ENCODE assay signal across 1 cellular context in the genomic region with DNA sequence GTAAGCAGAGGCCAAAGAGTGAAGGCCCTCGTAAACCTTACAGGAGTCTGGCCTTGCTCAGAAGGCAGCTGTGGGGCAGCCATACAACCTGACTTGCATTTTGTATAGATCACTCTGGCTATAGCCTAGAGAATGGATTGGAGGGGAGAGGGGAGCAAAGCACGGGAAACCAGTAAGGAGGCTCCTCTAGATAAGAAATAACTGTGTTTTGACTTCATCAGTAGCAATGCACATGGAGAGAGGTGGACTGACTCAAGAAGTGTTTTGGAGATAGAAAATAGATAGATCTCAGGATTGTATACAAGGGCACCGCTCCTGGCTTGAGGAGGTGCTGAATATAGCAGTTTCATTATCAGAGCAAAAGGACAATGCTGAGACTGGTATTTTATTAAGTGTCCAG.
TF ChIP-seq lines count a peak whose summit lies in the region.

No MANE protein-coding gene starts in this region.

TF ChIP-seq in K562, 482 proteins besides CTCF, POLR2A, EP300 and RAD21 (continued from another document):
- TF ChIP-seq YY1 (IDR thresholded peaks at IDR 0.05; ENCODE audit: borderline replicate concordance in 1 of 3, control insufficient read depth in 1 of 3, extremely low read depth in 1 of 3, insufficient read depth in 3 of 3, insufficient read length in 1 of 3, insufficient replicate concordance in 2 of 3, low read depth in 1 of 3, low read length in 2 of 3), result peak in 1 of 3 experiments; percentile 23
- no peak for TF ChIP-seq JUND (IDR thresholded peaks at IDR 0.05; ENCODE audit: borderline replicate concordance, low read depth, low read length)
- TF ChIP-seq JUND (tag; IDR thresholded peaks at IDR 0.05; ENCODE audit: borderline replicate concordance, low read depth, low read length), result no peak
- TF ChIP-seq, protein P1, sequence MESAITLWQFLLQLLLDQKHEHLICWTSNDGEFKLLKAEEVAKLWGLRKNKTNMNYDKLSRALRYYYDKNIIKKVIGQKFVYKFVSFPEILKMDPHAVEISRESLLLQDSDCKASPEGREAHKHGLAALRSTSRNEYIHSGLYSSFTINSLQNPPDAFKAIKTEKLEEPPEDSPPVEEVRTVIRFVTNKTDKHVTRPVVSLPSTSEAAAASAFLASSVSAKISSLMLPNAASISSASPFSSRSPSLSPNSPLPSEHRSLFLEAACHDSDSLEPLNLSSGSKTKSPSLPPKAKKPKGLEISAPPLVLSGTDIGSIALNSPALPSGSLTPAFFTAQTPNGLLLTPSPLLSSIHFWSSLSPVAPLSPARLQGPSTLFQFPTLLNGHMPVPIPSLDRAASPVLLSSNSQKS (CRISPR knock-in tag; IDR thresholded peaks at IDR 0.05), result no peak
- TF ChIP-seq KDM4B (IDR thresholded peaks at IDR 0.05; ENCODE audit: borderline replicate concordance in 2 of 2, low read depth in 1 of 2), result no peak
- TF ChIP-seq E4F1 (CRISPR knock-in tag; IDR thresholded peaks at IDR 0.05; ENCODE audit: borderline replicate concordance), result no peak
- TF ChIP-seq ZNF24 (IDR thresholded peaks at IDR 0.05), result no peak
- TF ChIP-seq SNRNP70 (optimal IDR thresholded peaks at IDR 0.05; ENCODE audit: low read depth, low read length), result no peak
- TF ChIP-seq L3MBTL2 (IDR thresholded peaks at IDR 0.05), result no peak
- TF ChIP-seq TEAD1 (CRISPR knock-in tag; IDR thresholded peaks at IDR 0.05), result no peak
- 0 out of 2 replicates have a peak, but pooled peaks have one; percentile 25 for TF ChIP-seq STAT5A (IDR thresholded peaks at IDR 0.05; ENCODE audit: borderline replicate concordance, low read length)
- TF ChIP-seq CBX5 (IDR thresholded peaks at IDR 0.05; ENCODE audit: borderline replicate concordance, low read depth), result no peak
- TF ChIP-seq EGR1 (conservative IDR thresholded peaks at IDR 0.05), result no peak
- no peak for TF ChIP-seq ELF2 (CRISPR knock-in tag; IDR thresholded peaks at IDR 0.05)
- no peak for TF ChIP-seq CTBP1 (IDR thresholded peaks at IDR 0.05; ENCODE audit: borderline replicate concordance)
TF ChIP-seq in K562: peak in this region for 26.
